10 cellular contexts compared by ENCODE assay signal in genomic region chr7:95433952-95434351, GRCh38. TPM values are rescaled to one million over a fixed set of nuclear protein-coding genes. Genes with fewer than 3 reads are reported as not detected.
DNase-seq lines count a peak whose midpoint lies in the region; ATAC-seq and TF ChIP-seq lines count a peak whose summit lies in the region.
"Had no signal": no experiment of that assay in that cellular context is flagged by ENCODE, and none has a peak within 500 bp of the region (broad histone marks: within the 10 kb centered on the region; RNA-seq: fewer than 3 reads in every experiment).

No MANE protein-coding gene starts in this region.

- no peaks in the 10 kb centered on the region for H3K27me3 Mint-ChIP-seq in activated T-cell treated with anti-CD3 and anti-CD28 coated beads, Interleukin-2, amount 50 U/mL, for 72 hours (ENCODE audit: low read depth)
- no peaks in the 10 kb centered on the region for H3K27me3 Mint-ChIP-seq in memory B cell

- no peaks in the 10 kb centered on the region for H3K27me3 ChIP-seq in breast epithelium
- no peaks in the 10 kb centered on the region for H3K27me3 ChIP-seq in tibial artery

- H3K36me3 Mint-ChIP-seq in activated T-cell treated with anti-CD3 and anti-CD28 coated beads, Interleukin-2, amount 50 U/mL, for 72 hours (ENCODE audit: insufficient read depth in 2 of 2), result no peaks in the 10 kb centered on the region
- H3K36me3 Mint-ChIP-seq in memory B cell, result peaks cover 3% of the 10 kb centered on the region

- intact Hi-C loops in breast epithelium (cut with DNase I; ENCODE audit: low total_unique reads) (loop anchor here (2.0 kb wide), 1 partner anchor 25 kb away; no protein-coding TSS in a partner anchor), tibial artery (cut with DNase I; ENCODE audit: low total_unique reads) (no loop called here)

- H3K9me3 ChIP-seq in breast epithelium (no peaks in the 10 kb centered on the region), tibial artery (no peaks in the 10 kb centered on the region)

- no peaks in the 10 kb centered on the region for H3K36me3 ChIP-seq in breast epithelium
- H3K36me3 ChIP-seq in tibial artery, result no peaks in the 10 kb centered on the region

- no peak overlapping the region for H3K27ac Mint-ChIP-seq in activated T-cell treated with anti-CD3 and anti-CD28 coated beads, Interleukin-2, amount 50 U/mL, for 72 hours
- peak overlapping the region; percentile 77 for H3K27ac Mint-ChIP-seq in memory B cell

- no peak for TF ChIP-seq POLR2A in breast epithelium (IDR thresholded peaks at IDR 0.05)

- DNase-seq in activated T-cell treated with anti-CD3 and anti-CD28 coated beads, Interleukin-2, amount 50 U/mL, for 72 hours, result no peak
- DNase-seq in activated T-cell treated with anti-CD3 and anti-CD28 coated beads, Interleukin-2, amount 50 U/mL, for 48 hours, result no peak
- no peak for DNase-seq in breast epithelium (ENCODE audit: low spot score in 2 of 2)
- DNase-seq in memory B cell (ENCODE audit: low spot score in 2 of 2), result no peak
- no peak for DNase-seq in tibial artery
- DNase-seq in RPMI8226, result no peak
- DNase-seq in NCI-H69 (lab: John Stamatoyannopoulos, UW), result no peak
- no peak for DNase-seq in NCI-H82 treated with DMSO at 0.1 percent for 48 hours (lab: John Stamatoyannopoulos, UW; ENCODE audit: unreplicated experiment)

- H3K27ac ChIP-seq in breast epithelium, result peak overlapping the region; percentile 94 to 99
- H3K27ac ChIP-seq in tibial artery, result peak overlapping the region; percentile 91 to 93

- H3K9me3 Mint-ChIP-seq in activated T-cell treated with anti-CD3 and anti-CD28 coated beads, Interleukin-2, amount 50 U/mL, for 72 hours, result no peaks in the 10 kb centered on the region
- H3K9me3 Mint-ChIP-seq in memory B cell, result no peaks in the 10 kb centered on the region

- no peaks in the 10 kb centered on the region for H3K4me1 ChIP-seq in breast epithelium
- peaks cover 0 to 11% (median 2%) of the 10 kb centered on the region in 4 donors for H3K4me1 ChIP-seq in tibial artery

- peak overlapping the region; percentile 67 to 82 for H3K4me3 Mint-ChIP-seq in activated T-cell treated with anti-CD3 and anti-CD28 coated beads, Interleukin-2, amount 50 U/mL, for 72 hours
- H3K4me3 Mint-ChIP-seq in memory B cell, result peak overlapping the region; percentile 92

- no peak for TF ChIP-seq CTCF in breast epithelium (IDR thresholded peaks at IDR 0.05)
- no peak for TF ChIP-seq CTCF in tibial artery (IDR thresholded peaks at IDR 0.05)

- ATAC-seq in activated T-cell treated with anti-CD3 and anti-CD28 coated beads, Interleukin-2, amount 50 U/mL, for 72 hours (replicated peaks in 1 of 2), result no peak
- no peak for ATAC-seq in memory B cell (ENCODE audit: low read depth)

- peak overlapping the region; percentile 62 to 97 (median 83) for H3K4me3 ChIP-seq in breast epithelium
- peak overlapping the region; percentile 74 to 83 for H3K4me3 ChIP-seq in tibial artery

- H3K4me1 Mint-ChIP-seq in activated T-cell treated with anti-CD3 and anti-CD28 coated beads, Interleukin-2, amount 50 U/mL, for 72 hours (ENCODE audit: low read depth), result peaks cover 18% of the 10 kb centered on the region
- H3K4me1 Mint-ChIP-seq in memory B cell, result peaks cover 13% of the 10 kb centered on the region

RNA-seq across cellular contexts. Expression of gene PON2, which starts 0.9 kb away (rescaled TPM):
- 1 to 10 TPM; 4.4 to 6.9 TPM for total RNA-seq in activated T-cell treated with anti-CD3 and anti-CD28 coated beads, Interleukin-2, amount 50 U/mL, for 72 hours
- 100 to 1,000 TPM; 119 to 168 (median 165) TPM for total RNA-seq in breast epithelium

RNA-seq across cellular contexts. Expression of gene PON3, which starts 37.8 kb away (rescaled TPM):
- total RNA-seq in activated T-cell treated with anti-CD3 and anti-CD28 coated beads, Interleukin-2, amount 50 U/mL, for 72 hours, result under 1 TPM in 1 of 2 donors, not detected in 1; 0.31 TPM
- total RNA-seq in breast epithelium, result 10 to 100 TPM in 1 of 3 donors, 1 to 10 TPM in 2; 5.9 to 26.9 (median 8.5) TPM
- total RNA-seq: SK-MEL-5 had no signal

RNA-seq across cellular contexts. Expression of gene ASB4, which starts 51.8 kb away (rescaled TPM):
- total RNA-seq in activated T-cell treated with anti-CD3 and anti-CD28 coated beads, Interleukin-2, amount 50 U/mL, for 72 hours, result not detected
- total RNA-seq in breast epithelium, result under 1 TPM; 0.16 to 0.33 (median 0.29) TPM
- total RNA-seq: esophagus mucosa had no signal

Comparison
In these comparisons a context has a peak if more than half of its experiments do, and no peak if none do; other contexts are left out.
1. RNA of gene PON2, which starts 0.9 kb away (total RNA-seq): 119 to 168 TPM in breast epithelium; 4.4 to 6.9 TPM in activated T-cell treated with anti-CD3 and anti-CD28 coated beads, Interleukin-2, amount 50 U/mL, for 72 hours; every median in the first group is over 10 times any median in the second.
2. RNA of gene PON3, which starts 37.8 kb away (total RNA-seq): 5.9 to 26.9 TPM in breast epithelium; 0.31 TPM in activated T-cell treated with anti-CD3 and anti-CD28 coated beads, Interleukin-2, amount 50 U/mL, for 72 hours; every median in the first group is over 4 times any median in the second.